8 cellular contexts compared by ENCODE assay signal in genomic region chrX:136880452-136881013, GRCh38. TPM values are rescaled to one million over a fixed set of nuclear protein-coding genes. Genes with fewer than 3 reads are reported as not detected.
DNase-seq lines count a peak whose midpoint lies in the region; ATAC-seq and TF ChIP-seq lines count a peak whose summit lies in the region.

Gene RBMX (minus strand): TSS chrX:136880725. CDS start chrX:136879427, 1,298 bp downstream.

- TF ChIP-seq CTCF in GM12875 (IDR thresholded peaks at IDR 0.05; ENCODE audit: borderline replicate concordance, insufficient read depth, low read depth, low read length) (no peak), heart left ventricle (IDR thresholded peaks at IDR 0.05) (no peak), upper lobe of left lung (IDR thresholded peaks at IDR 0.05) (peak in 1 of 6 experiments; percentile 11)

- DNase-seq in NCI-H1436 (lab: John Stamatoyannopoulos, UW) (peak; percentile 97), T follicular helper cell (ENCODE audit: low read depth) (peak; percentile 87), adipocyte (ENCODE audit: low read depth) (peak; percentile 94), heart left ventricle (peak; percentile 88 to 94 (median 92)), posterior cingulate gyrus (peak; percentile 81 to 98 (median 92)), upper lobe of left lung (peak; percentile 87 to 93)

- H3K9ac ChIP-seq in adipocyte (ENCODE audit: low read length) = peak within 1 kb of the TSS; percentile 96

- peak; percentile 26 to 92 for TF ChIP-seq POLR2A in heart left ventricle (IDR thresholded peaks at IDR 0.05)
- peak in 3 of 4 donors; percentile 89 to 96 (median 96) for TF ChIP-seq POLR2A in upper lobe of left lung (IDR thresholded peaks at IDR 0.05)

- H3K36me3 ChIP-seq in adipocyte (ENCODE audit: control insufficient read depth, insufficient read depth, low read length, severe bottlenecking) (peaks cover 26% of the 10 kb centered on the region), heart left ventricle (peaks cover 0 to 35% (median 26%) of the 10 kb centered on the region in 9 donors), upper lobe of left lung (peaks cover 0 to 28% (median 6%) of the 10 kb centered on the region in 4 donors)

- no peaks in the 10 kb centered on the region for H3K4me1 ChIP-seq in adipocyte (ENCODE audit: control insufficient read depth, insufficient read depth, low read length)
- H3K4me1 ChIP-seq in heart left ventricle = peaks cover 0 to 11% (median 6%) of the 10 kb centered on the region in 12 donors
- H3K4me1 ChIP-seq in upper lobe of left lung = peaks cover 0 to 7% (median 2%) of the 10 kb centered on the region in 4 donors

- H3K27me3 ChIP-seq in adipocyte (replicated peaks; ENCODE audit: control insufficient read depth, insufficient read depth, low read length) (no peaks in the 10 kb centered on the region), heart left ventricle (no peaks in the 10 kb centered on the region), upper lobe of left lung (no peaks in the 10 kb centered on the region)

- 0 to 51% (median 20%) methylated on average over 34 of the region's 34 CpGs for WGBS in heart left ventricle, 4 donors
- WGBS in upper lobe of left lung, 2 donors = 0 to 43% methylated on average over 9 to 34 of the region's 34 CpGs

- peak within 1 kb of the TSS; percentile 88 for H3K4me3 ChIP-seq in GM12875 (ENCODE audit: low read depth, low read length)
- H3K4me3 ChIP-seq in adipocyte (ENCODE audit: low read length) = peak within 1 kb of the TSS; percentile 94
- H3K4me3 ChIP-seq in heart left ventricle = peak within 1 kb of the TSS; percentile 57 to 97 (median 78)
- H3K4me3 ChIP-seq in upper lobe of left lung = peak within 1 kb of the TSS; percentile 53 to 71 (median 64)

- H3K27ac ChIP-seq in heart left ventricle (peak within 1 kb of the TSS; percentile 88 to 99 (median 94)), upper lobe of left lung (peak within 1 kb of the TSS; percentile 94 to 96 (median 95))

- no peak for TF ChIP-seq EP300 in upper lobe of left lung (IDR thresholded peaks at IDR 0.05)

- peak; percentile 97 for ATAC-seq in HG02798 (IDR thresholded peaks at IDR 0.05; ENCODE audit: poor library complexity, unreplicated experiment)
- ATAC-seq in heart left ventricle = peak; percentile 95 to 97 (median 96)
- peak; percentile 95 to 97 for ATAC-seq in upper lobe of left lung (ENCODE audit: low FRiP score in 2 of 2)

- intact Hi-C loops in heart left ventricle (cut with DNase I) = loop anchor here in 3 of 10 donors (2.0 to 10.0 kb wide), 2 partner anchors 28 to 116 kb away; no protein-coding TSS in a partner anchor
- intact Hi-C loops in posterior cingulate gyrus (cut with DNase I) = loop anchor here (1.0 kb wide), 1 partner anchor 29 kb away; no protein-coding TSS in a partner anchor

- peaks cover 3% of the 10 kb centered on the region for H3K9me3 ChIP-seq in adipocyte (ENCODE audit: control insufficient read depth, low read length)
- H3K9me3 ChIP-seq in heart left ventricle = no peaks in the 10 kb centered on the region
- no peaks in the 10 kb centered on the region for H3K9me3 ChIP-seq in upper lobe of left lung

RNA-seq across cellular contexts. Expression of gene RBMX, which starts in this region (rescaled TPM):
- total RNA-seq in heart left ventricle (100 to 1,000 TPM in 3 of 9 donors, 10 to 100 TPM in 6; 65.0 to 182 (median 90.7) TPM), upper lobe of left lung (100 to 1,000 TPM in 5 of 6 donors, 10 to 100 TPM in 1; 97.9 to 206 (median 149) TPM)
- 10 to 100 TPM; 60.3 to 61.0 TPM for polyA plus RNA-seq in heart left ventricle

Comparison
In these comparisons a context has a peak if more than half of its experiments do, and no peak if none do; other contexts are left out.
1. Peak in every context shown above with its lines: DNase-seq, ATAC-seq, H3K4me3 ChIP-seq and H3K27ac ChIP-seq.